ENCODE assay signal across 9 cellular contexts in the genomic region with DNA sequence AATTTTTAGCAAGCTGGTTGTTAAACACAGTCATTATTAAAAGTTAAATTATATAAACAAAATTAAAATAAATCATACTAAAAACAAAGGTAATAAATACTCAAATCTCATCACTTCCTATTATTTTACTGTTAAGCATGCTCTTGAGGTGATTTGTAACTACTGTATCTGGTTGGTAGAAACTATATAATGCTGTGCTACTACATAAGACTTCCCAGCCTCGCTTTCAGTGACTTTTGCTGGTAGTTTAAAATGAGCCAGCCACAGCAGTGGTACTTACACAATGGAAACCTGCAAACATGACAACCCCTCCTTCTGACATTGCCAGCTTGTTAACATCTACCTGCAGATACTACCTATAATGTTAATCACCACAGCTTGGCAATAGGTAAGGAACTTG.
DNase-seq lines count a peak whose midpoint lies in the region; ATAC-seq and TF ChIP-seq lines count a peak whose summit lies in the region.
"Had no signal": no experiment of that assay in that cellular context is flagged by ENCODE, and none has a peak within 500 bp of the region (broad histone marks: within the 10 kb centered on the region; RNA-seq: fewer than 3 reads in every experiment).

No MANE protein-coding gene starts in this region.

- ATAC-seq in GM19043 (IDR thresholded peaks at IDR 0.05; ENCODE audit: low read depth, unreplicated experiment) (peak; percentile 57), HG02588 (IDR thresholded peaks at IDR 0.05; ENCODE audit: unreplicated experiment) (peak; percentile 35), HG03565 (IDR thresholded peaks at IDR 0.05; ENCODE audit: unreplicated experiment) (peak; percentile 29), mucosa of descending colon (no peak), GM23338 (no peak)

- peaks cover 26% of the 10 kb centered on the region for H3K4me1 Mint-ChIP-seq in GM23338

- peak overlapping the region; percentile 94 for H3K27ac ChIP-seq in parathyroid adenoma
- no peak overlapping the region for H3K27ac ChIP-seq in GM23338 (ENCODE audit: low read depth)

- TF ChIP-seq CTCF in parathyroid adenoma (IDR thresholded peaks at IDR 0.05) (no peak), mucosa of descending colon (IDR thresholded peaks at IDR 0.05) (no peak), GM23338 (conservative IDR thresholded peaks at IDR 0.05; ENCODE audit: low read depth in 2 of 2) (no peak)

- no peak overlapping the region for H3K4me2 ChIP-seq in parathyroid adenoma (ENCODE audit: low read length)
- no peak overlapping the region for H3K4me2 ChIP-seq in GM23338

- no peak overlapping the region for H3K27ac Mint-ChIP-seq in GM23338

- DNase-seq in stimulated activated CD4-positive, alpha-beta T cell treated with anti-CD3 and anti-CD28 coated beads, Interleukin-4, amount 100 ng/mL, for 24 hours, result no peak
- DNase-seq in NCI-H2107 (lab: John Stamatoyannopoulos, UW) (no peak), mucosa of descending colon (no peak), GM23338 (ENCODE audit: low spot score) (no peak)
- DNase-seq: stimulated activated CD4-positive, alpha-beta T cell treated with anti-CD3 and anti-CD28 coated beads, Interleukin-2, amount 100 ng/mL, for 48 hours had no signal

- no peaks in the 10 kb centered on the region for H3F3A ChIP-seq in GM23338 (replicated peaks; ENCODE audit: low read depth)

- H3K4me3 ChIP-seq in parathyroid adenoma (ENCODE audit: low read depth, low read length) (no peak overlapping the region), mucosa of descending colon (no peak overlapping the region), GM23338 (no peak overlapping the region)

- H4K20me1 ChIP-seq in GM23338 (replicated peaks; ENCODE audit: insufficient read depth), result no peaks in the 10 kb centered on the region

- H2AFZ ChIP-seq in parathyroid adenoma (no peak overlapping the region), GM23338 (no peak overlapping the region)

- H3K4me3 Mint-ChIP-seq in GM23338, result no peak overlapping the region

- H3K4me1 ChIP-seq in parathyroid adenoma (peaks cover 16% of the 10 kb centered on the region), mucosa of descending colon (ENCODE audit: low read depth) (no peaks in the 10 kb centered on the region), GM23338 (ENCODE audit: insufficient read depth) (peaks cover 13% of the 10 kb centered on the region)

- H3K36me3 Mint-ChIP-seq in GM23338 (ENCODE audit: low read depth), result no peaks in the 10 kb centered on the region; the same call in 2 of the 3 replicates

- H3K9ac ChIP-seq in parathyroid adenoma, result no peak overlapping the region

- no peaks in the 10 kb centered on the region for H3K9me3 Mint-ChIP-seq in GM23338

- intact Hi-C loops in mucosa of descending colon (cut with DNase I, micrococcal nuclease), result no loop called here

- peaks cover 6% of the 10 kb centered on the region for H3K79me2 ChIP-seq in parathyroid adenoma
- H3K79me2 ChIP-seq in GM23338 (replicated peaks; ENCODE audit: insufficient read depth), result no peaks in the 10 kb centered on the region

- no peaks in the 10 kb centered on the region for H3K36me3 ChIP-seq in parathyroid adenoma (ENCODE audit: control insufficient read depth, insufficient read depth, low read length)
- H3K36me3 ChIP-seq in mucosa of descending colon (ENCODE audit: low read depth), result no peaks in the 10 kb centered on the region
- no peaks in the 10 kb centered on the region for H3K36me3 ChIP-seq in GM23338 (ENCODE audit: insufficient read depth)

- no peaks in the 10 kb centered on the region for H3K9me2 ChIP-seq in GM23338 (ENCODE audit: insufficient read depth)

- H3K27me3 Mint-ChIP-seq in GM23338 (ENCODE audit: insufficient read depth, low read depth, poor library complexity), result peaks cover 3% of the 10 kb centered on the region

- H3K27me3 ChIP-seq in parathyroid adenoma (ENCODE audit: control insufficient read depth, insufficient read depth, low read length) (no peaks in the 10 kb centered on the region), GM23338 (ENCODE audit: insufficient read depth) (no peaks in the 10 kb centered on the region)

- H3K9me3 ChIP-seq in parathyroid adenoma (ENCODE audit: control insufficient read depth, low read length) (no peaks in the 10 kb centered on the region), mucosa of descending colon (no peaks in the 10 kb centered on the region)

TF ChIP-seq in GM23338, 12 proteins besides CTCF, POLR2A, EP300 and RAD21 (continues in another document):
- no peak for TF ChIP-seq POLR2AphosphoS5 (IDR thresholded peaks at IDR 0.05; ENCODE audit: low read depth)
- no peak for TF ChIP-seq JUNB (IDR thresholded peaks at IDR 0.05; ENCODE audit: unreplicated experiment)
- no peak for TF ChIP-seq ZNF462 (CRISPR knock-in tag; IDR thresholded peaks at IDR 0.05)
- TF ChIP-seq, protein P1, sequence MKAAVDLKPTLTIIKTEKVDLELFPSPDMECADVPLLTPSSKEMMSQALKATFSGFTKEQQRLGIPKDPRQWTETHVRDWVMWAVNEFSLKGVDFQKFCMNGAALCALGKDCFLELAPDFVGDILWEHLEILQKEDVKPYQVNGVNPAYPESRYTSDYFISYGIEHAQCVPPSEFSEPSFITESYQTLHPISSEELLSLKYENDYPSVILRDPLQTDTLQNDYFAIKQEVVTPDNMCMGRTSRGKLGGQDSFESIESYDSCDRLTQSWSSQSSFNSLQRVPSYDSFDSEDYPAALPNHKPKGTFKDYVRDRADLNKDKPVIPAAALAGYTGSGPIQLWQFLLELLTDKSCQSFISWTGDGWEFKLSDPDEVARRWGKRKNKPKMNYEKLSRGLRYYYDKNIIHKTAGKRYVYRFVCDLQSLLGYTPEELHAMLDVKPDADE (IDR thresholded peaks at IDR 0.05), result no peak
- TF ChIP-seq EZH2 (IDR thresholded peaks at IDR 0.05; ENCODE audit: low read depth, unreplicated experiment), result no peak
- no peak for TF ChIP-seq ZNF331 (CRISPR knock-in tag; IDR thresholded peaks at IDR 0.05; ENCODE audit: low read depth)
- no peak for TF ChIP-seq STAT1 (IDR thresholded peaks at IDR 0.05; ENCODE audit: unreplicated experiment)
- no peak for TF ChIP-seq CREB1 (CRISPR knock-in tag; IDR thresholded peaks at IDR 0.05; ENCODE audit: low read depth)
- TF ChIP-seq EZH2phosphoT487 (IDR thresholded peaks at IDR 0.05; ENCODE audit: unreplicated experiment), result no peak
- no peak for TF ChIP-seq NANOG (IDR thresholded peaks at IDR 0.05; ENCODE audit: borderline replicate concordance)

Comparison
In these comparisons a context has a peak if more than half of its experiments do, and no peak if none do; other contexts are left out.
1. ATAC-seq: peak in GM19043 (single experiment), HG02588 (single experiment) and HG03565 (single experiment); none in mucosa of descending colon (single experiment) and GM23338 (single experiment).